In genomic region chr4:6468376-6468775, GRCh38 we compare ENCODE assay signal across 18 cellular contexts. TPM values are rescaled to one million over a fixed set of nuclear protein-coding genes. Genes with fewer than 3 reads are reported as not detected.
A peak's percentile ranks its signal among the peaks of the same experiment; 100 is the strongest.
DNase-seq lines count a peak whose midpoint lies in the region; ATAC-seq and TF ChIP-seq lines count a peak whose summit lies in the region.
"Had no signal": no experiment of that assay in that cellular context is flagged by ENCODE, and none has a peak within 500 bp of the region (broad histone marks: within the 10 kb centered on the region; RNA-seq: fewer than 3 reads in every experiment).

No MANE protein-coding gene starts in this region.

- H3K36me3 ChIP-seq in testis (ENCODE audit: low read depth, missing control alignments) (no peaks in the 10 kb centered on the region), transverse colon (no peaks in the 10 kb centered on the region)
- H3K36me3 ChIP-seq: BLaER1 had no signal

- no peak for TF ChIP-seq CTCF in testis (IDR thresholded peaks at IDR 0.05)
- TF ChIP-seq CTCF in transverse colon (IDR thresholded peaks at IDR 0.05), result no peak

- H3K27me3 ChIP-seq in testis (no peaks in the 10 kb centered on the region), transverse colon (peaks cover 62% of the 10 kb centered on the region)

- 89 to 100% methylated on average over 1 of the region's 1 CpG for WGBS in testis, 2 donors
- WGBS in transverse colon (ENCODE audit: low coverage in 1 of 2), 2 donors, result 72% methylated on average over 1 of the region's 1 CpG; no CpG with 5 or more reads in 1 of the 2 donors

- intact Hi-C loops in testis (cut with DNase I; ENCODE audit: low total_unique reads), result no loop called here
- intact Hi-C loops in transverse colon (cut with DNase I; ENCODE audit: low total_unique reads), result no loop called here

- H3K4me3 ChIP-seq in testis, result no peak overlapping the region
- H3K4me3 ChIP-seq in transverse colon, result no peak overlapping the region
- H3K4me3 ChIP-seq: BLaER1, GM23338, K562 had no signal

- H3K27ac ChIP-seq in caudate nucleus (ENCODE audit: low read depth, low read length) (peak overlapping the region; percentile 28), testis (no peak overlapping the region), transverse colon (no peak overlapping the region)
- H3K27ac ChIP-seq: BLaER1 had no signal

- no peak for TF ChIP-seq EP300 in transverse colon (IDR thresholded peaks at IDR 0.05; ENCODE audit: low read depth)

- ATAC-seq in left lobe of liver, result no peak
- ATAC-seq: CD8-positive, alpha-beta T cell; GM23338; K562 had no signal

- H3K4me1 ChIP-seq in testis (peaks cover 3% of the 10 kb centered on the region), transverse colon (peaks cover 0 to 15% (median 5%) of the 10 kb centered on the region in 4 donors)

- TF ChIP-seq POLR2A in testis (IDR thresholded peaks at IDR 0.05) (no peak), transverse colon (IDR thresholded peaks at IDR 0.05) (no peak)

- DNase-seq in activated CD8-positive, alpha-beta memory T cell treated with anti-CD3 and anti-CD28 coated beads, Interleukin-2, amount 50 U/mL, for 48 hours, result peak; percentile 40
- no peak for DNase-seq in activated CD8-positive, alpha-beta memory T cell treated with anti-CD3 and anti-CD28 coated beads, Interleukin-2, amount 50 U/mL, for 4 hours
- no peak for DNase-seq in caudate nucleus (lab: John Stamatoyannopoulos, UW)
- peak; percentile 18 for DNase-seq in left lobe of liver (ENCODE audit: low spot score)
- DNase-seq in testis, result peak; percentile 9
- no peak for DNase-seq in transverse colon
- DNase-seq in occipital lobe (lab: John Stamatoyannopoulos, UW), result no peak
- DNase-seq in NCI-H146 treated with DMSO at 0.1 percent for 48 hours (lab: John Stamatoyannopoulos, UW; ENCODE audit: unreplicated experiment), result no peak
- DNase-seq: MV-4-11, NCI-H1417, NCI-H1930, NCI-H2171, NCI-H446, NCI-H69 had no signal

- no peaks in the 10 kb centered on the region for H3K9me3 ChIP-seq in testis
- H3K9me3 ChIP-seq in transverse colon, result no peaks in the 10 kb centered on the region
- H3K9me3 ChIP-seq: BLaER1 had no signal

- in situ Hi-C loops in transverse colon (cut with MboI; ENCODE audit: low pct_ligation_motif_present in 1 of 4, low pct_unique_long_range_greater_than_20kb in 1 of 4, low sequenced_read_pairs in 3 of 4), result no loop called here

RNA-seq across cellular contexts. Expression of gene PPP2R2C, which starts 4.0 kb away (rescaled TPM):
- 0.13 TPM for total RNA-seq in left lobe of liver
- 10 to 100 TPM in 1 of 2 donors, 1 to 10 TPM in 1; 7.9 to 13.1 TPM for total RNA-seq in testis
- 20.4 TPM for polyA plus RNA-seq in testis (ENCODE audit: insufficient read depth, low read depth, low replicate concordance)
- 1 to 10 TPM in 2 of 4 donors, under 1 TPM in 2; 0.27 to 8.8 (median 1.7) TPM for total RNA-seq in transverse colon
- 44.1 TPM for total RNA-seq in occipital lobe
- total RNA-seq: CD8-positive, alpha-beta T cell had no signal

Comparison
In these comparisons a context has a peak if more than half of its experiments do, and no peak if none do; other contexts are left out.
1. DNase-seq: peak in activated CD8-positive, alpha-beta memory T cell treated with anti-CD3 and anti-CD28 coated beads, Interleukin-2, amount 50 U/mL, for 48 hours (single experiment), left lobe of liver (single experiment) and testis (single experiment); none in activated CD8-positive, alpha-beta memory T cell treated with anti-CD3 and anti-CD28 coated beads, Interleukin-2, amount 50 U/mL, for 4 hours (single experiment), caudate nucleus (0 of 61), transverse colon (single experiment), occipital lobe (single experiment) and NCI-H146 treated with DMSO at 0.1 percent for 48 hours (single experiment).